ENCODE assay signal across 8 cellular contexts in the genomic region with DNA sequence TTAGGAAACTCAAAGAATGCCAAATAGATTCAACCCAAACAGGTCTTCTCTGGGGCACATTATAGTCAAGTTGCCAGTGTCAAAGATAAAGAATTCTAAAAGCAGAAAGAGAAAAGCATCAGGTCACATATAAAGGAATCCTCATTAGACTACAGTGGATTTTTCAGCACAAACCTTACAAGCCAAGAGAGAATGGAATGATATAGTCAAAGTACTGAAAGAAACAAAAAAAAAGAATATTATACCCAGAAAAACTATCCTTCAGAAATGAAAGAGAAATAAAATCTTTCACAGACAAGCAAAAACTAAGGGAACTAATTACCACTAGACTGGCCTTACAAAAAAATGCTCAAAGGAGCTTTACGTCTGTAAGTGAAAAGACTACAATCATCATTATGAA.
"Had no signal": no experiment of that assay in that cellular context is flagged by ENCODE, and none has a peak within 500 bp of the region (broad histone marks: within the 10 kb centered on the region; RNA-seq: fewer than 3 reads in every experiment).

No MANE protein-coding gene starts in this region.

- DNase-seq: GDM1, GF-D8 had no signal

- ATAC-seq: GM12878 had no signal

- H3K4me3 ChIP-seq: GM12878 had no signal

- FAIRE-seq: G401.6, GM12878, GM12891, GM12892, GM18507, GM19239 had no signal
